ENCODE assay signal across 10 cellular contexts in the genomic region with DNA sequence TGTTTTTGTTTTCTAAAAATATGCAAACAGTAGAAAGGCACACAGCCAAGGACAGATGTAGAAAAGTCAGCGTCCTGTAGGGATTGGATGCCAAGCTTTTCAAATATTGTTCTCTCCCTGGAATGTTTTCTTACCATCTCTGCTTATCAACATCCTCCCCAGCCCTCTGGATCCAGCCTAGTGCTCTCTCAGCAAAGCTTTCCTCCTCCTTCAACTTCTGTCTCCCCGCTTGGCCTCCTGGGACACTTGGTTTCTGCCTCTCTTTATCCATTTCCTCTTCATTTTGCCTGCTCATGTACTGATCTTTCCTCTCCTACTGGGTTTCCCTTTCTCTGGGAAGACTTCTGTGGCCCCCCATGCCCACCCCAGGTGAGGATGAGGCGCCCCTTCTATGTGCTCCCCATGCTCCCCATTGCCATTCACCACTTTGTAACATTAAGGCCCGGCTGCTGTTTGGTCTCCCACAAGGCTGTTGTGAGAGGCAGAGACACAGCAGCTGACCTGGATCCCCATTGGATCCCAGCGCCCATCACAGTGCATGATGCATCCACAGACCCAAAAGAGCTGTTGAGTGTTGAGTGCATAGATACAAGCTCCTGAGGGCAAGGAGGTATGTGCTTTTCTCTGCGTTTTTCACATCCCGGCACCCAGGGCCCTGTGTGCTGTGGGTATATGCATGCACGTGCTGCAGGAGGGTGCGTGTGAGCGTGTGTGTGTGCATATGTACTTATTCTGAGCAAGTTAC. TPM values are rescaled to one million over a fixed set of nuclear protein-coding genes. Genes with fewer than 3 reads are reported as not detected.
A peak's percentile ranks its signal among the peaks of the same experiment; 100 is the strongest.
DNase-seq lines count a peak whose midpoint lies in the region; ATAC-seq, FAIRE-seq and TF ChIP-seq lines count a peak whose summit lies in the region.
"Had no signal": no experiment of that assay in that cellular context is flagged by ENCODE, and none has a peak within 500 bp of the region (broad histone marks: within the 10 kb centered on the region; RNA-seq: fewer than 3 reads in every experiment).

No MANE protein-coding gene starts in this region.

- peaks cover 6 to 19% of the 10 kb centered on the region in 2 experiments; a peak in 2 of 3 replicates for H3K36me3 ChIP-seq in HEK293 (ENCODE audit: control insufficient read depth in 2 of 2, insufficient read depth in 1 of 2, low read length in 2 of 2)
- no peaks in the 10 kb centered on the region for H3K36me3 ChIP-seq in skeletal muscle satellite cell (ENCODE audit: insufficient read depth, low read length)
- peaks cover 5% of the 10 kb centered on the region; the same call in 1 of the 2 replicates for H3K36me3 ChIP-seq in SJCRH30

- H3K4me3 ChIP-seq in HEK293 (ENCODE audit: low read depth, low read length), result no peak overlapping the region
- H3K4me3 ChIP-seq in fibroblast of the aortic adventitia (ENCODE audit: low read depth, low read length), result no peak overlapping the region
- peak overlapping the region; percentile 16 for H3K4me3 ChIP-seq in skeletal muscle satellite cell (ENCODE audit: low read length)
- no peak overlapping the region for H3K4me3 ChIP-seq in SJCRH30

- intact Hi-C loops in activated T-helper 2 cell treated with anti-CD3 and anti-CD28 coated beads, Interferon-gamma antibody, Interleukin-2, Interleukin-4, amounts not matched to agents 10 μg/mL and 5 μg/mL and 100 μg/mL, durations not matched to agents 14 hours and 24 hours and 36 hours (cut with micrococcal nuclease), result no loop called here

- peak overlapping the region; percentile 89 for H3K27ac Mint-ChIP-seq in activated T-helper 2 cell treated with anti-CD3 and anti-CD28 coated beads, Interferon-gamma antibody, Interleukin-2, Interleukin-4, amounts not matched to agents 10 μg/mL and 5 μg/mL and 100 μg/mL, durations not matched to agents 14 hours and 24 hours and 36 hours

- TF ChIP-seq CTCF in HEK293 (tag by site-specific recombination; IDR thresholded peaks at IDR 0.05) (no peak), fibroblast of the aortic adventitia (IDR thresholded peaks at IDR 0.05; ENCODE audit: insufficient read depth, low read length) (no peak)

- H3K4me1 Mint-ChIP-seq in activated T-helper 2 cell treated with anti-CD3 and anti-CD28 coated beads, Interferon-gamma antibody, Interleukin-2, Interleukin-4, amounts not matched to agents 10 μg/mL and 5 μg/mL and 100 μg/mL, durations not matched to agents 14 hours and 24 hours and 36 hours (ENCODE audit: low read depth), result peaks cover 77% of the 10 kb centered on the region

- CTCF ChIA-PET in HEK293 (lab: Yijun Ruan, JAX), result interaction anchor here (1.4 to 4.5 kb wide), 3 partner anchors 24 to 121 kb away, joined by 4 to 35 read pairs (median 4); no protein-coding TSS in a partner anchor

- no peak for FAIRE-seq in RCC 7860 (lab: Jason Lieb, UNC)

- H3K4me1 ChIP-seq in HEK293 (ENCODE audit: control insufficient read depth, insufficient read depth, low read length) (peaks cover 12% of the 10 kb centered on the region), skeletal muscle satellite cell (ENCODE audit: control insufficient read depth, insufficient read depth, low read length) (peaks cover 52% of the 10 kb centered on the region), SJCRH30 (no peaks in the 10 kb centered on the region)

- H3K9me3 ChIP-seq in HEK293 (ENCODE audit: control insufficient read depth, insufficient read depth, low read depth, low read length) (no peaks in the 10 kb centered on the region), skeletal muscle satellite cell (replicated peaks; ENCODE audit: low read length) (no peaks in the 10 kb centered on the region), SJCRH30 (replicated peaks) (no peaks in the 10 kb centered on the region)

- H3K27me3 Mint-ChIP-seq in activated T-helper 2 cell treated with anti-CD3 and anti-CD28 coated beads, Interferon-gamma antibody, Interleukin-2, Interleukin-4, amounts not matched to agents 10 μg/mL and 5 μg/mL and 100 μg/mL, durations not matched to agents 14 hours and 24 hours and 36 hours (ENCODE audit: low read depth), result no peaks in the 10 kb centered on the region

- POLR2A ChIA-PET in HEK293 (lab: Yijun Ruan, JAX), result interaction anchor here (0.7 kb wide), 1 partner anchor 17 kb away, joined by 6 read pairs; no protein-coding TSS in a partner anchor

- no peak for TF ChIP-seq POLR2A in GM18505 (IDR thresholded peaks at IDR 0.05; ENCODE audit: borderline replicate concordance, extremely low read depth, insufficient read depth, insufficient read length)

- no peak for ATAC-seq in GM18505 (IDR thresholded peaks at IDR 0.05; ENCODE audit: unreplicated experiment)

- H3K4me3 Mint-ChIP-seq in activated T-helper 2 cell treated with anti-CD3 and anti-CD28 coated beads, Interferon-gamma antibody, Interleukin-2, Interleukin-4, amounts not matched to agents 10 μg/mL and 5 μg/mL and 100 μg/mL, durations not matched to agents 14 hours and 24 hours and 36 hours (ENCODE audit: low read depth), result peak overlapping the region; percentile 42

- DNase-seq in activated T-helper 2 cell treated with anti-CD3 and anti-CD28 coated beads, Interferon-gamma antibody, Interleukin-2, Interleukin-4, amounts not matched to agents 10 μg/mL and 5 μg/mL and 100 μg/mL, durations not matched to agents 14 hours and 24 hours and 36 hours (ENCODE audit: low spot score), result no peak
- peak; percentile 71 for DNase-seq in fibroblast of the aortic adventitia (ENCODE audit: low read depth)
- DNase-seq in SJCRH30, result no peak
- DNase-seq in NCI-H69 (lab: John Stamatoyannopoulos, UW), result no peak
- no peak for DNase-seq in RCC 7860 (ENCODE audit: low spot score)
- DNase-seq: GOT3, KG1 had no signal

- H3K4me2 ChIP-seq in skeletal muscle satellite cell (ENCODE audit: low read length), result peak overlapping the region; percentile 45

- H3K36me3 Mint-ChIP-seq in activated T-helper 2 cell treated with anti-CD3 and anti-CD28 coated beads, Interferon-gamma antibody, Interleukin-2, Interleukin-4, amounts not matched to agents 10 μg/mL and 5 μg/mL and 100 μg/mL, durations not matched to agents 14 hours and 24 hours and 36 hours (ENCODE audit: low read depth), result peaks cover 70% of the 10 kb centered on the region

- no peak overlapping the region for H3K27ac ChIP-seq in HEK293 (ENCODE audit: extremely low read depth, low read depth, low read length)
- H3K27ac ChIP-seq in SJCRH30, result no peak overlapping the region

- no peaks in the 10 kb centered on the region for H3K9me3 Mint-ChIP-seq in activated T-helper 2 cell treated with anti-CD3 and anti-CD28 coated beads, Interferon-gamma antibody, Interleukin-2, Interleukin-4, amounts not matched to agents 10 μg/mL and 5 μg/mL and 100 μg/mL, durations not matched to agents 14 hours and 24 hours and 36 hours

- H3K9ac ChIP-seq in skeletal muscle satellite cell (ENCODE audit: low read depth, low read length), result peak overlapping the region; percentile 6

- H3K27me3 ChIP-seq in skeletal muscle satellite cell (ENCODE audit: control insufficient read depth, insufficient read depth, low read length), result no peaks in the 10 kb centered on the region
- H3K27me3 ChIP-seq in SJCRH30, result no peaks in the 10 kb centered on the region

TF ChIP-seq in HEK293, 187 proteins besides CTCF, POLR2A, EP300 and RAD21:
- TF ChIP-seq ZNF366 (tag by site-specific recombination; conservative IDR thresholded peaks at IDR 0.05), result no peak
- TF ChIP-seq ZNF16 (tag by site-specific recombination; IDR thresholded peaks at IDR 0.05; ENCODE audit: low read depth), result no peak
- TF ChIP-seq ZBTB20 (tag by site-specific recombination; IDR thresholded peaks at IDR 0.05), result 0 out of 2 replicates have a peak, but pooled peaks have one; percentile 0
TF ChIP-seq in HEK293: peak in this region for 1.

RNA-seq across cellular contexts. Expression of gene EVL, which starts 38.2 kb away (rescaled TPM):
- total RNA-seq in activated T-helper 2 cell treated with anti-CD3 and anti-CD28 coated beads, Interferon-gamma antibody, Interleukin-2, Interleukin-4, amounts not matched to agents 10 μg/mL and 5 μg/mL and 100 μg/mL, durations not matched to agents 14 hours and 24 hours and 36 hours, result 255 TPM in 2 replicates
- total RNA-seq in fibroblast of the aortic adventitia (ENCODE audit: low replicate concordance), result 14.4 and 19.5 TPM in 2 replicates
- total RNA-seq in skeletal muscle satellite cell (2012; rRNA removed), result 8.4 and 15.5 TPM in 2 replicates
- 27.1 and 31.5 TPM in 2 replicates for total RNA-seq in SJCRH30 (2014; rRNA removed; shearing (Covaris generic))

RNA-seq across cellular contexts. Expression of gene DEGS2, which starts 56.0 kb away (rescaled TPM):
- total RNA-seq in activated T-helper 2 cell treated with anti-CD3 and anti-CD28 coated beads, Interferon-gamma antibody, Interleukin-2, Interleukin-4, amounts not matched to agents 10 μg/mL and 5 μg/mL and 100 μg/mL, durations not matched to agents 14 hours and 24 hours and 36 hours, result 0.16 and 0.41 TPM in 2 replicates
- 0.16 TPM in 1 of 2 replicates, not detected in the other for total RNA-seq in fibroblast of the aortic adventitia (ENCODE audit: low replicate concordance)
- total RNA-seq in skeletal muscle satellite cell (2012; rRNA removed), result under 0.01 TPM in 1 of 2 replicates, not detected in the other
- total RNA-seq in SJCRH30 (2014; rRNA removed; shearing (Covaris generic)), result 0.03 TPM in 1 of 2 replicates, not detected in the other
